ENCODE assay signal across 2 cellular contexts in the genomic region with DNA sequence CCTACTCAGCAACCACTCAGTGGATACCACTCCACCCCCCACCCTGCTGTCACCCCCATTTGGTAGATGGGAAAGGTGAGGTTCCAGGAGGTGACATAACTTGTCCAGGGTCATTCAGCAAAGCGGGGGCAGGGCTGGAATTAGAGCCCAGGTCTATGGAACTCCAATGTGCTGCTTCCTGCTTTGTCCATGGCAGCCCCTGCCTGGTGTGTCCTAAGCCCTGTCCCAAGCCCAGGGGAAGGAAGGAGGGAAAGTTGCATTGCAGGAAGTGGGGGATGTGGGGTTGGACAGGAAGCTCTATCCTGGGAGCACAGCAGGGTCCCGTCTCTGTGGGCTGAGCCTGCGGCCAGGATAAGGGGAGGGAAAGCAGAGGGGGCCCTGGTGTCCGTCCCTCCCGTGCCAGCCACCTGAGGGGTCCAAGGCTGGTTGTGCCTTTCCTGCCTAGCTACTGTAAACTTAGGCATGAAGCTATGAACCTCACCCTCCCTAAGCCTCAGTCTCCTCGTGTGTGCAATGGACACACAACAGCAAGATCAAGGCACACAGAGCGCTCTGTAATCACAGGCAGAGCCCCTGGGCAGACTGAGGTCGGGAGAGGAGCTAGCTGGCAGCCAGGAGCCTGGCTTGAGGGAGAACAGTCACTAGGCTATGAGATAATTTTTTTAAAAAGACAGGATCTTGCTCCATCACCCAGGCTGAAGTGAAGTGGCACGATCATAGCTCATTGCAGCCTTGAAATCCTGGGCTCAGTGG.
TF ChIP-seq lines count a peak whose summit lies in the region.

No MANE protein-coding gene starts in this region.

TF ChIP-seq in IMR-90, 13 proteins besides CTCF, POLR2A, EP300 and RAD21:
- TF ChIP-seq FOS (IDR thresholded peaks at IDR 0.05; ENCODE audit: low read depth, low read length) (no peak), CHD1 (IDR thresholded peaks at IDR 0.05; ENCODE audit: low read depth, low read length) (no peak), BHLHE40 (IDR thresholded peaks at IDR 0.05; ENCODE audit: low read depth, low read length) (no peak), MXI1 (IDR thresholded peaks at IDR 0.05; ENCODE audit: borderline replicate concordance, low read depth, low read length) (no peak), MAFK (IDR thresholded peaks at IDR 0.05; ENCODE audit: low read depth, low read length) (no peak), MAZ (IDR thresholded peaks at IDR 0.05; ENCODE audit: borderline replicate concordance, low read depth, low read length) (no peak), RCOR1 (IDR thresholded peaks at IDR 0.05; ENCODE audit: insufficient replicate concordance, low read length) (no peak), SMC3 (IDR thresholded peaks at IDR 0.05; ENCODE audit: low read depth, low read length) (no peak), CEBPB (IDR thresholded peaks at IDR 0.05; ENCODE audit: low read depth, low read length) (no peak), RFX5 (IDR thresholded peaks at IDR 0.05; ENCODE audit: low read depth, low read length) (no peak)
- TF ChIP-seq, protein P1, sequence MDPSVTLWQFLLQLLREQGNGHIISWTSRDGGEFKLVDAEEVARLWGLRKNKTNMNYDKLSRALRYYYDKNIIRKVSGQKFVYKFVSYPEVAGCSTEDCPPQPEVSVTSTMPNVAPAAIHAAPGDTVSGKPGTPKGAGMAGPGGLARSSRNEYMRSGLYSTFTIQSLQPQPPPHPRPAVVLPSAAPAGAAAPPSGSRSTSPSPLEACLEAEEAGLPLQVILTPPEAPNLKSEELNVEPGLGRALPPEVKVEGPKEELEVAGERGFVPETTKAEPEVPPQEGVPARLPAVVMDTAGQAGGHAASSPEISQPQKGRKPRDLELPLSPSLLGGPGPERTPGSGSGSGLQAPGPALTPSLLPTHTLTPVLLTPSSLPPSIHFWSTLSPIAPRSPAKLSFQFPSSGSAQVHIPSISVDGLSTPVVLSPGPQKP (IDR thresholded peaks at IDR 0.05; ENCODE audit: borderline replicate concordance, low read depth, low read length), result no peak
- TF ChIP-seq, protein P2, sequence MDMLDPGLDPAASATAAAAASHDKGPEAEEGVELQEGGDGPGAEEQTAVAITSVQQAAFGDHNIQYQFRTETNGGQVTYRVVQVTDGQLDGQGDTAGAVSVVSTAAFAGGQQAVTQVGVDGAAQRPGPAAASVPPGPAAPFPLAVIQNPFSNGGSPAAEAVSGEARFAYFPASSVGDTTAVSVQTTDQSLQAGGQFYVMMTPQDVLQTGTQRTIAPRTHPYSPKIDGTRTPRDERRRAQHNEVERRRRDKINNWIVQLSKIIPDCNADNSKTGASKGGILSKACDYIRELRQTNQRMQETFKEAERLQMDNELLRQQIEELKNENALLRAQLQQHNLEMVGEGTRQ (IDR thresholded peaks at IDR 0.05; ENCODE audit: low read depth, low read length), result no peak

TF ChIP-seq in K562, 482 proteins besides CTCF, POLR2A, EP300 and RAD21:
- TF ChIP-seq, protein P3, sequence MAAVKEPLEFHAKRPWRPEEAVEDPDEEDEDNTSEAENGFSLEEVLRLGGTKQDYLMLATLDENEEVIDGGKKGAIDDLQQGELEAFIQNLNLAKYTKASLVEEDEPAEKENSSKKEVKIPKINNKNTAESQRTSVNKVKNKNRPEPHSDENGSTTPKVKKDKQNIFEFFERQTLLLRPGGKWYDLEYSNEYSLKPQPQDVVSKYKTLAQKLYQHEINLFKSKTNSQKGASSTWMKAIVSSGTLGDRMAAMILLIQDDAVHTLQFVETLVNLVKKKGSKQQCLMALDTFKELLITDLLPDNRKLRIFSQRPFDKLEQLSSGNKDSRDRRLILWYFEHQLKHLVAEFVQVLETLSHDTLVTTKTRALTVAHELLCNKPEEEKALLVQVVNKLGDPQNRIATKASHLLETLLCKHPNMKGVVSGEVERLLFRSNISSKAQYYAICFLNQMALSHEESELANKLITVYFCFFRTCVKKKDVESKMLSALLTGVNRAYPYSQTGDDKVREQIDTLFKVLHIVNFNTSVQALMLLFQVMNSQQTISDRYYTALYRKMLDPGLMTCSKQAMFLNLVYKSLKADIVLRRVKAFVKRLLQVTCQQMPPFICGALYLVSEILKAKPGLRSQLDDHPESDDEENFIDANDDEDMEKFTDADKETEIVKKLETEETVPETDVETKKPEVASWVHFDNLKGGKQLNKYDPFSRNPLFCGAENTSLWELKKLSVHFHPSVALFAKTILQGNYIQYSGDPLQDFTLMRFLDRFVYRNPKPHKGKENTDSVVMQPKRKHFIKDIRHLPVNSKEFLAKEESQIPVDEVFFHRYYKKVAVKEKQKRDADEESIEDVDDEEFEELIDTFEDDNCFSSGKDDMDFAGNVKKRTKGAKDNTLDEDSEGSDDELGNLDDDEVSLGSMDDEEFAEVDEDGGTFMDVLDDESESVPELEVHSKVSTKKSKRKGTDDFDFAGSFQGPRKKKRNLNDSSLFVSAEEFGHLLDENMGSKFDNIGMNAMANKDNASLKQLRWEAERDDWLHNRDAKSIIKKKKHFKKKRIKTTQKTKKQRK (IDR thresholded peaks at IDR 0.05; ENCODE audit: borderline replicate concordance, low read depth, low read length), result no peak
- TF ChIP-seq, protein P4, sequence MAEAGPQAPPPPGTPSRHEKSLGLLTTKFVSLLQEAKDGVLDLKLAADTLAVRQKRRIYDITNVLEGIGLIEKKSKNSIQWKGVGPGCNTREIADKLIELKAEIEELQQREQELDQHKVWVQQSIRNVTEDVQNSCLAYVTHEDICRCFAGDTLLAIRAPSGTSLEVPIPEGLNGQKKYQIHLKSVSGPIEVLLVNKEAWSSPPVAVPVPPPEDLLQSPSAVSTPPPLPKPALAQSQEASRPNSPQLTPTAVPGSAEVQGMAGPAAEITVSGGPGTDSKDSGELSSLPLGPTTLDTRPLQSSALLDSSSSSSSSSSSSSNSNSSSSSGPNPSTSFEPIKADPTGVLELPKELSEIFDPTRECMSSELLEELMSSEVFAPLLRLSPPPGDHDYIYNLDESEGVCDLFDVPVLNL (CRISPR knock-in tag; IDR thresholded peaks at IDR 0.05; ENCODE audit: low read depth), result no peak
- TF ChIP-seq ZKSCAN8 (CRISPR knock-in tag; IDR thresholded peaks at IDR 0.05), result no peak
TF ChIP-seq in K562: peak in this region for 0.
